8 cellular contexts compared by ENCODE assay signal in genomic region chr1:202599669-202600431, GRCh38.
DNase-seq lines count a peak whose midpoint lies in the region; ATAC-seq and TF ChIP-seq lines count a peak whose summit lies in the region.

No MANE protein-coding gene starts in this region.

- WGBS in hepatocyte (ENCODE audit: low lambda C conversion rate, missing lambda C conversion rate): 54% methylated on average over 16 of the region's 16 CpGs
- 49% methylated on average over 16 of the region's 16 CpGs for WGBS in smooth muscle cell (ENCODE audit: low lambda C conversion rate)

- H3K4me1 ChIP-seq in HAP-1 (no peaks in the 10 kb centered on the region), hepatocyte (ENCODE audit: insufficient read depth) (no peaks in the 10 kb centered on the region), smooth muscle cell (ENCODE audit: low read depth) (no peaks in the 10 kb centered on the region)

- H3K4me2 ChIP-seq in hepatocyte (no peak overlapping the region), smooth muscle cell (no peak overlapping the region)

- DNase-seq in DMS153 treated with DMSO at 0.1 percent for 48 hours (lab: John Stamatoyannopoulos, UW; ENCODE audit: unreplicated experiment) (peak; percentile 34), HAP-1 (ENCODE audit: low spot score in 2 of 2) (peak; percentile 65 to 73), NCI-H524 treated with DMSO at 0.1 percent for 48 hours (lab: John Stamatoyannopoulos, UW) (peak; percentile 1), amniotic stem cell (lab: John Stamatoyannopoulos, UW) (peak; percentile 33), hepatocyte (ENCODE audit: low spot score) (peak; percentile 83), smooth muscle cell (lab: John Stamatoyannopoulos, UW; ENCODE audit: unreplicated experiment) (no peak)
- no peak for DNase-seq in CD4-positive, alpha-beta T cell

- H3K4me3 Mint-ChIP-seq in CD4-positive, alpha-beta T cell: no peak overlapping the region

- in situ Hi-C loops in HAP-1 (cut with MboI; ENCODE audit: low sequenced_read_pairs): no loop called here

- H2AFZ ChIP-seq in hepatocyte (no peak overlapping the region), smooth muscle cell (ENCODE audit: low read depth) (no peak overlapping the region)

- H3K4me3 ChIP-seq in HAP-1: no peak overlapping the region
- H3K4me3 ChIP-seq in hepatocyte: no peak overlapping the region
- no peak overlapping the region for H3K4me3 ChIP-seq in smooth muscle cell

- no peaks in the 10 kb centered on the region for H3K9me2 ChIP-seq in hepatocyte (replicated peaks; ENCODE audit: insufficient read depth)

- H3K36me3 ChIP-seq in HAP-1 (replicated peaks) (no peaks in the 10 kb centered on the region), hepatocyte (replicated peaks; ENCODE audit: insufficient read depth, low read depth) (no peaks in the 10 kb centered on the region), smooth muscle cell (ENCODE audit: low read depth) (no peaks in the 10 kb centered on the region)

- no peaks in the 10 kb centered on the region for H3K36me3 Mint-ChIP-seq in CD4-positive, alpha-beta T cell (ENCODE audit: low read depth)

- H3K4me1 Mint-ChIP-seq in CD4-positive, alpha-beta T cell (ENCODE audit: low read depth): no peaks in the 10 kb centered on the region

- no peaks in the 10 kb centered on the region for H3K9me3 Mint-ChIP-seq in CD4-positive, alpha-beta T cell

- H3F3A ChIP-seq in smooth muscle cell (ENCODE audit: low read depth): no peaks in the 10 kb centered on the region

- H4K20me1 ChIP-seq in hepatocyte (ENCODE audit: insufficient read depth, poor library complexity, severe bottlenecking) (no peaks in the 10 kb centered on the region), smooth muscle cell (ENCODE audit: low read depth) (no peaks in the 10 kb centered on the region)

- H3K9me3 ChIP-seq in HAP-1 (no peaks in the 10 kb centered on the region), hepatocyte (ENCODE audit: low read depth) (no peaks in the 10 kb centered on the region), smooth muscle cell (replicated peaks; ENCODE audit: low read depth) (no peaks in the 10 kb centered on the region)
- no peaks in the 10 kb centered on the region for H3K9me3 ChIP-seq in CD4-positive, alpha-beta T cell (ENCODE audit: control insufficient read depth, low read length)

- H3K27ac ChIP-seq in hepatocyte: no peak overlapping the region
- no peak overlapping the region for H3K27ac ChIP-seq in smooth muscle cell (ENCODE audit: low read depth)
- no peak overlapping the region for H3K27ac ChIP-seq in CD4-positive, alpha-beta T cell (ENCODE audit: low read depth, low read length)

- POLR2A ChIA-PET in CD4-positive, alpha-beta T cell (lab: Charles Lee): interaction anchor here (0.7 kb wide), 1 partner anchor 110 kb away, joined by 3 read pairs; the partner anchor contains the start of gene SYT2

- H3K27me3 ChIP-seq in HAP-1 (ENCODE audit: low read depth) (0 out of 2 replicates have a peak, but pooled peaks cover 4% of the 10 kb centered on the region), hepatocyte (no peaks in the 10 kb centered on the region), smooth muscle cell (ENCODE audit: low read depth) (no peaks in the 10 kb centered on the region)
- no peaks in the 10 kb centered on the region for H3K27me3 ChIP-seq in CD4-positive, alpha-beta T cell (ENCODE audit: control insufficient read depth, insufficient read depth, low read length)

- no peak overlapping the region for H3K27ac Mint-ChIP-seq in CD4-positive, alpha-beta T cell

- no peaks in the 10 kb centered on the region for H3K27me3 Mint-ChIP-seq in CD4-positive, alpha-beta T cell

- no peak overlapping the region for H3K9ac ChIP-seq in smooth muscle cell (ENCODE audit: low read depth)

- TF ChIP-seq CTCF in hepatocyte (IDR thresholded peaks at IDR 0.05; ENCODE audit: poor library complexity) (peak; percentile 81), smooth muscle cell (IDR thresholded peaks at IDR 0.05; ENCODE audit: borderline replicate concordance, insufficient read depth, poor library complexity, severe bottlenecking) (peak; percentile 65)
- no peak for TF ChIP-seq CTCF in CD4-positive, alpha-beta T cell (IDR thresholded peaks at IDR 0.05)

- intact Hi-C loops in CD4-positive, alpha-beta T cell (cut with DNase I, micrococcal nuclease): no loop called here

- no peak for ATAC-seq in HG03571 (IDR thresholded peaks at IDR 0.05; ENCODE audit: unreplicated experiment)
- no peak for ATAC-seq in CD4-positive, alpha-beta T cell (ENCODE audit: poor library complexity)

- no peaks in the 10 kb centered on the region for H3K79me2 ChIP-seq in hepatocyte
- H3K79me2 ChIP-seq in smooth muscle cell (ENCODE audit: low read depth): no peaks in the 10 kb centered on the region

- CTCF ChIA-PET in CD4-positive, alpha-beta T cell (lab: Charles Lee): no interaction called here

Comparison
In these comparisons a context has a peak if more than half of its experiments do, and no peak if none do; other contexts are left out.
1. DNase-seq: peak in DMS153 treated with DMSO at 0.1 percent for 48 hours (single experiment), HAP-1 (2 of 2), NCI-H524 treated with DMSO at 0.1 percent for 48 hours (single experiment), amniotic stem cell (single experiment) and hepatocyte (single experiment); none in smooth muscle cell (single experiment) and CD4-positive, alpha-beta T cell (0 of 10).